15 cellular contexts compared by ENCODE assay signal in genomic region chr1:241074507-241074906, GRCh38.
"Had no signal": no experiment of that assay in that cellular context is flagged by ENCODE, and none has a peak within 500 bp of the region (broad histone marks: within the 10 kb centered on the region; RNA-seq: fewer than 3 reads in every experiment).

No MANE protein-coding gene starts in this region.

- H3K9me3 ChIP-seq: esophagus squamous epithelium, gastrocnemius medialis, ovary, thoracic aorta had no signal

- H3K4me3 Mint-ChIP-seq: activated CD4-positive, alpha-beta memory T cell treated with anti-CD3 and anti-CD28 coated beads for 36 hours; activated naive CD8-positive, alpha-beta T cell; activated T-cell treated with anti-CD3 and anti-CD28 coated beads, Interleukin-2, amount 50 U/mL, for 4 hours; neural progenitor cell; stimulated activated naive CD8-positive, alpha-beta T cell treated with anti-CD3 and anti-CD28 coated beads, Interleukin-15, amount 100 ng/mL, for 72 hours had no signal

- H3K36me3 Mint-ChIP-seq: activated CD4-positive, alpha-beta memory T cell treated with anti-CD3 and anti-CD28 coated beads for 36 hours; activated naive CD8-positive, alpha-beta T cell; neural progenitor cell had no signal

- H3K27me3 Mint-ChIP-seq: activated CD4-positive, alpha-beta memory T cell treated with anti-CD3 and anti-CD28 coated beads for 36 hours; activated naive CD8-positive, alpha-beta T cell; stimulated activated naive CD8-positive, alpha-beta T cell treated with anti-CD3 and anti-CD28 coated beads, Interleukin-15, amount 100 ng/mL, for 72 hours had no signal

- H3K4me3 ChIP-seq: cardiac muscle cell, esophagus squamous epithelium, gastrocnemius medialis, neural progenitor cell, ovary, thoracic aorta had no signal

- FAIRE-seq: colon had no signal

- H3K4me1 Mint-ChIP-seq: stimulated activated naive CD8-positive, alpha-beta T cell treated with anti-CD3 and anti-CD28 coated beads, Interleukin-15, amount 100 ng/mL, for 72 hours had no signal

- H3K27me3 ChIP-seq: cardiac muscle cell, esophagus squamous epithelium, gastrocnemius medialis, neural progenitor cell, ovary had no signal

- H3K27ac ChIP-seq: cardiac muscle cell, esophagus squamous epithelium, gastrocnemius medialis, neural progenitor cell, ovary, thoracic aorta had no signal

- H3K9ac ChIP-seq: neural progenitor cell had no signal

- ATAC-seq: activated T-cell treated with anti-CD3 and anti-CD28 coated beads, Interleukin-2, amount 50 U/mL, for 4 hours; gastrocnemius medialis; left ventricle myocardium superior; stimulated activated naive CD8-positive, alpha-beta T cell treated with anti-CD3 and anti-CD28 coated beads, Interleukin-15, amount 100 ng/mL, for 72 hours had no signal

- H3K4me1 ChIP-seq: esophagus squamous epithelium, gastrocnemius medialis, neural progenitor cell had no signal

- H3K4me2 ChIP-seq: neural progenitor cell had no signal

- H3K27ac Mint-ChIP-seq: activated CD4-positive, alpha-beta memory T cell treated with anti-CD3 and anti-CD28 coated beads for 36 hours; activated naive CD8-positive, alpha-beta T cell; neural progenitor cell; stimulated activated naive CD8-positive, alpha-beta T cell treated with anti-CD3 and anti-CD28 coated beads, Interleukin-15, amount 100 ng/mL, for 72 hours had no signal

- H3K9me3 Mint-ChIP-seq: neural progenitor cell had no signal

- H2AFZ ChIP-seq: neural progenitor cell had no signal

- DNase-seq: activated CD4-positive, alpha-beta memory T cell treated with anti-CD3 and anti-CD28 coated beads for 36 hours; activated gamma-delta T cell; activated T-cell treated with anti-CD3 and anti-CD28 coated beads, Interleukin-2, amount 50 U/mL, for 4 hours; esophagus squamous epithelium; gastrocnemius medialis; left ventricle myocardium superior; ovary; stimulated activated CD4-positive, alpha-beta T cell treated with anti-CD3 and anti-CD28 coated beads, Interleukin-15, amount 100 ng/mL, for 24 hours; stimulated activated CD4-positive, alpha-beta T cell treated with anti-CD3 and anti-CD28 coated beads, Interleukin-4, amount 100 ng/mL, for 24 hours; stimulated activated naive CD8-positive, alpha-beta T cell treated with anti-CD3 and anti-CD28 coated beads, Interleukin-15, amount 100 ng/mL, for 72 hours had no signal

- H3K36me3 ChIP-seq: cardiac muscle cell, esophagus squamous epithelium, gastrocnemius medialis, neural progenitor cell, ovary, thoracic aorta had no signal
